In the genomic region with DNA sequence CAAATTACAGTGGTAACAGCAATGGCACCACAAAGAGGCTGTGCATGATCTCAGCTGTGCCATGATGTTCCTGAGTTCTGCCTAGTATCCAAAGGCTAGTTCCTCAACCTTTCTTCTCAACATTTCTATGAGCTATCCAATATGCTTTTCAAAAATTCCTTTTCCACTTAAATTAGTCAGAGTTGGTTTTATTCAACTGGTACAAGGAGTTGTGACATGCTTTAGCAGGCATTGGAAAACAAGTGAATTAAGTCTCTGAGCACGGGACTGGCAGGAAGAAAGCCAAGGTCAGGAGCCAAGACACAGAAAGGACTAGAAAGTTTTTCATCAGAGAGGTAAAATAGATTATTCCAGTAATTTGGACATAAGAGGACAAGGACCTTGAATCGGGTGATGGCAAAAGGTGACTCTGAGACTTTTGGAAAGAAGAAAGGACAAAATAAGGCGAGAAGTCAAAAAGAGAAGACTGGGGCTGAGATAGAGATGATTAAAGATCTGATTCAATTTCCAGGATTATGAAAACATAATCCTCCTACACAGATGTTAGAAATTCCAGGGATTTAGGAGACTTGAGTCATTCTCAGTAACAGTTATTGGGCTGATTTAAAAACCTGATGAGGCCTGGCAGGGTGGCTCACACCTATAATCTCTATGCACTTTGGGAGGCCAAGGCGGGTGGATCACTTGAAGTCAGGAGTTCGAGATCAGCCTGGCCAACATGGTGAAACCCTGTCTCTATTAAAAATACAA, we compare ENCODE assay signal across 2 cellular contexts.
TF ChIP-seq lines count a peak whose summit lies in the region.

No MANE protein-coding gene starts in this region.

TF ChIP-seq in GM12891, 5 proteins besides CTCF, POLR2A, EP300 and RAD21:
- no peak for TF ChIP-seq POLR2AphosphoS5 (IDR thresholded peaks at IDR 0.05; ENCODE audit: low read depth, low read length)
- no peak for TF ChIP-seq SPI1 (IDR thresholded peaks at IDR 0.05; ENCODE audit: low read depth, low read length)
- no peak for TF ChIP-seq PAX5 (IDR thresholded peaks at IDR 0.05; ENCODE audit: insufficient read depth, low read length, severe bottlenecking)
- no peak for TF ChIP-seq POU2F2 (IDR thresholded peaks at IDR 0.05; ENCODE audit: low read depth, low read length)
- no peak for TF ChIP-seq TAF1 (IDR thresholded peaks at IDR 0.05; ENCODE audit: low read depth, low read length)
TF ChIP-seq in GM12891: peak in this region for 0.

TF ChIP-seq in HepG2, 621 proteins besides CTCF, POLR2A, EP300 and RAD21:
- no peak for TF ChIP-seq TBX3 (IDR thresholded peaks at IDR 0.05; ENCODE audit: borderline replicate concordance)
